ENCODE assay signal across 35 cellular contexts in genomic region chr2:200264631-200265030, GRCh38.
"Had no signal": no experiment of that assay in that cellular context is flagged by ENCODE, and none has a peak within 500 bp of the region (broad histone marks: within the 10 kb centered on the region; RNA-seq: fewer than 3 reads in every experiment).

No MANE protein-coding gene starts in this region.

- FAIRE-seq: astrocyte, TTC549 had no signal

- H3K4me3 ChIP-seq: adrenal gland, body of pancreas, breast epithelium, cardiac muscle cell had no signal

- H3K4me1 ChIP-seq: adrenal gland, breast epithelium had no signal

- H3K36me3 ChIP-seq: adrenal gland, brain microvascular endothelial cell, breast epithelium, cardiac muscle cell had no signal

- H3K27ac ChIP-seq: adrenal gland, body of pancreas, brain microvascular endothelial cell, breast epithelium, cardiac muscle cell, VCaP had no signal

- H3K27me3 ChIP-seq: adrenal gland, body of pancreas, brain microvascular endothelial cell, breast epithelium, cardiac muscle cell had no signal

- ATAC-seq: activated CD8-positive, alpha-beta T cell treated with anti-CD3 and anti-CD28 coated beads for 36 hours; activated naive CD4-positive, alpha-beta T cell treated with anti-CD3 and anti-CD28 coated beads, Interleukin-2, amount 50 U/mL, for 72 hours; activated T-cell treated with anti-CD3 and anti-CD28 coated beads, Interleukin-2, amount 50 U/mL, for 4 hours; activated T-cell treated with anti-CD3 and anti-CD28 coated beads, Interleukin-2, amount 50 U/mL, for 72 hours; activated T-helper 17 cell treated with anti-CD3 and anti-CD28 coated beads, Interleukin-2, amount 50 U/mL, for 72 hours; body of pancreas had no signal

- DNase-seq: activated B cell treated with CpG ODN at 0.5 μM for 24 hours; activated CD4-positive, alpha-beta memory T cell treated with anti-CD3 and anti-CD28 coated beads for 36 hours; activated CD4-positive, alpha-beta T cell treated with anti-CD3 and anti-CD28 coated beads for 4 hours; activated CD4-positive, alpha-beta T cell treated with anti-CD3 and anti-CD28 coated beads, Interleukin-2, amount 10 ng/mL, durations not matched to agents 24 days and 14 days; activated CD4-positive, alpha-beta T cell treated with anti-CD3 and anti-CD28 coated beads, Interleukin-2, amount 50 U/mL, for 1 hour; activated CD4-positive, alpha-beta T cell treated with anti-CD3 and anti-CD28 coated beads, Interleukin-2, amount 50 U/mL, for 4 hours; activated CD4-positive, CD25-positive, alpha-beta regulatory T cell treated with anti-CD3 and anti-CD28 coated beads, Interleukin-2, amount 50 U/mL, for 72 hours; activated CD8-positive, alpha-beta memory T cell treated with anti-CD3 and anti-CD28 coated beads, Interleukin-2, amount 50 U/mL, for 4 hours; activated CD8-positive, alpha-beta T cell treated with anti-CD3 and anti-CD28 coated beads for 36 hours; activated effector memory CD4-positive, alpha-beta T cell treated with anti-CD3 and anti-CD28 coated beads, Interleukin-2, amount 50 U/mL, for 16 hours; activated gamma-delta T cell treated with Interleukin-2 at 50 U/mL for 16 hours; activated naive CD4-positive, alpha-beta T cell; activated naive CD4-positive, alpha-beta T cell treated with anti-CD3 and anti-CD28 coated beads for 36 hours; activated naive CD4-positive, alpha-beta T cell treated with anti-CD3 and anti-CD28 coated beads, Interleukin-2, amount 50 U/mL, for 16 hours; activated naive CD8-positive, alpha-beta T cell treated with anti-CD3 and anti-CD28 coated beads for 36 hours; activated T-cell treated with anti-CD3 and anti-CD28 coated beads for 4 hours; activated T-cell treated with anti-CD3 and anti-CD28 coated beads, Interleukin-2, amount 50 U/mL, for 1 hour; activated T-cell treated with anti-CD3 and anti-CD28 coated beads, Interleukin-2, amount 50 U/mL, for 4 hours; activated T-cell treated with anti-CD3 and anti-CD28 coated beads, Interleukin-2, amount 50 U/mL, for 72 hours; adrenal gland; amniotic stem cell; aorta; body of pancreas; brain microvascular endothelial cell; caudate nucleus; cerebellar nuclear complex; T-helper 2 cell; T-helper 9 cell had no signal
